ENCODE assay signal across 19 cellular contexts in the genomic region with DNA sequence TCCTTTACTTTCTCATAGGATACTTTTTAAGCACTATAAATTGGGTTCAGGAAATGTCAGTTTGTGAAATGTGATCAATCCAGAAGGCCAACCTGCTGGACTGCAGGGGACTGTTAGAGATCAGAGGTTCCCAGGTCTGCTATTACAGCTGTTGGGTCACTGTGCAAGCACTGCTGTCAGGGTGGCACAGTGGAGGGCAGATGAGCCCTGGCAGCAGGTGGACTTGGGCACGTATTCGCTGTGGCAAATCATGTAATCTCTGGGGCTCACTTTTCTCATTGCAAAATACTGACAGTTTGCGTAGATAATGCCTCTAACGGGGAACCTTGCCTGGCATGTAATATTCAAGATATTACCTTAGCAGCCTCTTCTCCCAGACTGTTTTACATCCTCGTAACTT. TPM values are rescaled to one million over a fixed set of nuclear protein-coding genes. Genes with fewer than 3 reads are reported as not detected.
DNase-seq lines count a peak whose midpoint lies in the region; ATAC-seq and TF ChIP-seq lines count a peak whose summit lies in the region.
"Had no signal": no experiment of that assay in that cellular context is flagged by ENCODE, and none has a peak within 500 bp of the region (broad histone marks: within the 10 kb centered on the region; RNA-seq: fewer than 3 reads in every experiment).

No MANE protein-coding gene starts in this region.

- peaks cover 0 to 9% (median 8%) of the 10 kb centered on the region in 3 donors for H3K4me1 ChIP-seq in skeletal muscle tissue (ENCODE audit: control insufficient read depth in 3 of 3, insufficient read depth in 3 of 3, low read length in 3 of 3)
- H3K4me1 ChIP-seq in ascending aorta = no peaks in the 10 kb centered on the region
- no peaks in the 10 kb centered on the region for H3K4me1 ChIP-seq in aorta (ENCODE audit: control insufficient read depth in 1 of 2, insufficient read depth in 2 of 2, low read length in 2 of 2)

- H3K9ac ChIP-seq in skeletal muscle tissue (ENCODE audit: low read depth in 1 of 3, low read length in 3 of 3) = peak overlapping the region in 2 of 3 donors; percentile 33 to 38
- H3K9ac ChIP-seq: KMS-11 had no signal

- DNase-seq in LHCN-M2 (ENCODE audit: low read depth) (peak; percentile 77), myocyte (ENCODE audit: low read depth) (peak; percentile 56), GM20000 (ENCODE audit: low spot score) (no peak), ascending aorta (ENCODE audit: low spot score in 2 of 2) (no peak), aorta (no peak)
- DNase-seq: EL, IMR-90, NCI-H1417, NCI-H1694 treated with DMSO at 0.1 percent for 48 hours, NCI-H2081 treated with DMSO at 0.1 percent for 48 hours, NCI-H446, NCI-H526, OCI-M1 had no signal

- H3K27me3 ChIP-seq in skeletal muscle tissue (ENCODE audit: control insufficient read depth in 3 of 3, insufficient read depth in 3 of 3, low read length in 3 of 3) = no peaks in the 10 kb centered on the region
- H3K27me3 ChIP-seq in ascending aorta = no peaks in the 10 kb centered on the region
- no peaks in the 10 kb centered on the region for H3K27me3 ChIP-seq in aorta (ENCODE audit: control insufficient read depth in 1 of 2, insufficient read depth in 2 of 2, low read length in 1 of 2)

- H3K4me3 ChIP-seq in skeletal muscle tissue (ENCODE audit: low read length in 3 of 3) = peak overlapping the region in 2 of 3 donors; percentile 26 to 35
- H3K4me3 ChIP-seq in ascending aorta = no peak overlapping the region
- no peak overlapping the region for H3K4me3 ChIP-seq in aorta (ENCODE audit: low read length in 2 of 2)

- no peak for ATAC-seq in aorta (ENCODE audit: low FRiP score)
- ATAC-seq: Right ventricle myocardium inferior had no signal

- H3K27ac Mint-ChIP-seq in dendritic cell treated with granulocyte-macrophage colony-stimulating factor and Interleukin-4, amounts not matched to agents 40 ng/mL and 50 ng/mL, for 4 days = peak overlapping the region; percentile 21
- H3K27ac Mint-ChIP-seq: B cell had no signal

- peaks cover 0 to 4% (median 0%) of the 10 kb centered on the region in 3 donors for H3K9me3 ChIP-seq in skeletal muscle tissue (ENCODE audit: control insufficient read depth in 3 of 3, low read length in 3 of 3)
- H3K9me3 ChIP-seq in ascending aorta = no peaks in the 10 kb centered on the region
- no peaks in the 10 kb centered on the region for H3K9me3 ChIP-seq in aorta (ENCODE audit: control insufficient read depth, low read length)

- no peak overlapping the region for H3K4me3 Mint-ChIP-seq in dendritic cell treated with granulocyte-macrophage colony-stimulating factor and Interleukin-4, amounts not matched to agents 40 ng/mL and 50 ng/mL, for 4 days
- H3K4me3 Mint-ChIP-seq: B cell, CD14-positive monocyte had no signal

- 80 to 81% methylated on average over 5 of the region's 5 CpGs for WGBS in aorta, 2 donors

- H3K27ac ChIP-seq in skeletal muscle tissue (ENCODE audit: low read depth, low read length) (no peak overlapping the region), ascending aorta (no peak overlapping the region), aorta (ENCODE audit: low read depth in 1 of 2, low read length in 2 of 2) (no peak overlapping the region)
- H3K27ac ChIP-seq: KMS-11 had no signal

- TF ChIP-seq CTCF in GM20000 (IDR thresholded peaks at IDR 0.05; ENCODE audit: extremely low read depth, missing control alignments) = no peak
- TF ChIP-seq CTCF in ascending aorta (IDR thresholded peaks at IDR 0.05) = no peak

- intact Hi-C loops in dendritic cell treated with granulocyte-macrophage colony-stimulating factor and Interleukin-4, amounts not matched to agents 40 ng/mL and 50 ng/mL, for 4 days (cut with micrococcal nuclease) = no loop called here
- intact Hi-C loops in ascending aorta (cut with DNase I) (no loop called here), aorta (cut with DNase I) (no loop called here)

- peaks cover 38% of the 10 kb centered on the region for H3K4me1 Mint-ChIP-seq in dendritic cell treated with granulocyte-macrophage colony-stimulating factor and Interleukin-4, amounts not matched to agents 40 ng/mL and 50 ng/mL, for 4 days (ENCODE audit: low read depth)

- H3K36me3 ChIP-seq in skeletal muscle tissue (ENCODE audit: control insufficient read depth in 3 of 3, insufficient read depth in 3 of 3, low read length in 3 of 3) (peaks cover 0 to 2% (median 0%) of the 10 kb centered on the region in 3 donors), ascending aorta (peaks cover 0 to 12% of the 10 kb centered on the region in 2 donors), aorta (ENCODE audit: control insufficient read depth in 1 of 2, insufficient read depth in 2 of 2, low read length in 1 of 2) (peaks cover 2 to 3% of the 10 kb centered on the region in 2 donors)

- no peaks in the 10 kb centered on the region for H3K9me3 Mint-ChIP-seq in dendritic cell treated with granulocyte-macrophage colony-stimulating factor and Interleukin-4, amounts not matched to agents 40 ng/mL and 50 ng/mL, for 4 days

- H3K27me3 Mint-ChIP-seq in dendritic cell treated with granulocyte-macrophage colony-stimulating factor and Interleukin-4, amounts not matched to agents 40 ng/mL and 50 ng/mL, for 4 days = no peaks in the 10 kb centered on the region
- H3K27me3 Mint-ChIP-seq: B cell had no signal

- peaks cover 75% of the 10 kb centered on the region for H3K36me3 Mint-ChIP-seq in dendritic cell treated with granulocyte-macrophage colony-stimulating factor and Interleukin-4, amounts not matched to agents 40 ng/mL and 50 ng/mL, for 4 days (ENCODE audit: low read depth)

RNA-seq across cellular contexts. Expression of gene RAB31, which starts 18.1 kb away (rescaled TPM):
- total RNA-seq in LHCN-M2 (2014; rRNA removed) (26.2 and 31.3 TPM in 2 replicates), myocyte (18.7 and 19.0 TPM in 2 replicates), skeletal muscle tissue (16.7 TPM), ascending aorta (36.8 TPM), aorta (100 to 1,000 TPM; 107 to 145 TPM)
- 19.9 TPM for polyA plus RNA-seq in LHCN-M2 (2012)
- polyA plus RNA-seq in myocyte (2012) = 38.1 TPM
- 10 to 100 TPM; 57.6 to 75.1 TPM for polyA plus RNA-seq in aorta

Comparison
In these comparisons a context has a peak if more than half of its experiments do, and no peak if none do; other contexts are left out.
1. DNase-seq: peak in LHCN-M2 (single experiment) and myocyte (single experiment); none in GM20000 (single experiment), ascending aorta (0 of 2) and aorta (0 of 2).
2. H3K4me3 ChIP-seq: peak in skeletal muscle tissue (2 of 3); none in ascending aorta (0 of 2) and aorta (0 of 2).